Comparison of ENCODE assay signal across 1 cellular context in genomic region chr2:162343824-162344616, GRCh38.
A peak's percentile ranks its signal among the peaks of the same experiment; 100 is the strongest.
TF ChIP-seq lines count a peak whose summit lies in the region.

Gene GCA (plus strand): TSS chr2:162344132. CDS start chr2:162344249, 117 bp downstream.

TF ChIP-seq in HepG2, 621 proteins besides CTCF, POLR2A, EP300 and RAD21 (continued from another document and continues in another):
- 0 out of 2 replicates have a peak, but pooled peaks have one; percentile 82 for TF ChIP-seq ZBTB49 (CRISPR knock-in tag; IDR thresholded peaks at IDR 0.05; ENCODE audit: borderline replicate concordance)
- peak; percentile 95 for TF ChIP-seq CHD2 (IDR thresholded peaks at IDR 0.05; ENCODE audit: low read depth, low read length)
- peak; percentile 98 for TF ChIP-seq SRSF1 (optimal IDR thresholded peaks at IDR 0.05; ENCODE audit: low read depth, low read length)
- TF ChIP-seq ZNF652 (CRISPR knock-in tag; IDR thresholded peaks at IDR 0.05; ENCODE audit: borderline replicate concordance, low read depth) = no peak
- TF ChIP-seq CEBPB (IDR thresholded peaks at IDR 0.05; ENCODE audit: borderline replicate concordance, low read depth, low read length) = no peak
- peak; percentile 87 for TF ChIP-seq KLF15 (CRISPR knock-in tag; IDR thresholded peaks at IDR 0.05; ENCODE audit: borderline replicate concordance)
- peak; percentile 68 for TF ChIP-seq ISL2 (CRISPR knock-in tag; IDR thresholded peaks at IDR 0.05)
- TF ChIP-seq CREM (IDR thresholded peaks at IDR 0.05) = no peak; the same call in 1 of the 2 replicates
- TF ChIP-seq CREM (CRISPR knock-in tag; IDR thresholded peaks at IDR 0.05) = no peak
- peak; percentile 84; the same call in 1 of the 2 replicates for TF ChIP-seq TGIF2 (CRISPR knock-in tag; IDR thresholded peaks at IDR 0.05)
- TF ChIP-seq TBX3 (IDR thresholded peaks at IDR 0.05; ENCODE audit: borderline replicate concordance) = 0 out of 2 replicates have a peak, but pooled peaks have one; percentile 10
- peak; percentile 77; the same call in 1 of the 2 replicates for TF ChIP-seq ZNF543 (CRISPR knock-in tag; IDR thresholded peaks at IDR 0.05)
- peak; percentile 77; the same call in 1 of the 2 replicates for TF ChIP-seq NRL (CRISPR knock-in tag; IDR thresholded peaks at IDR 0.05; ENCODE audit: borderline replicate concordance)
- TF ChIP-seq PHF20 (CRISPR knock-in tag; IDR thresholded peaks at IDR 0.05) = peak; percentile 74
- peak; percentile 66; the same call in 1 of the 2 replicates for TF ChIP-seq ZNF501 (CRISPR knock-in tag; IDR thresholded peaks at IDR 0.05)
- peak; percentile 94; the same call in 1 of the 2 replicates for TF ChIP-seq ZNF879 (CRISPR knock-in tag; IDR thresholded peaks at IDR 0.05)
- TF ChIP-seq NKX3-1 (CRISPR knock-in tag; IDR thresholded peaks at IDR 0.05) = no peak
- 0 out of 2 replicates have a peak, but pooled peaks have one; percentile 38 for TF ChIP-seq MAZ (IDR thresholded peaks at IDR 0.05; ENCODE audit: borderline replicate concordance, low read depth, low read length)
- TF ChIP-seq MAZ (CRISPR knock-in tag; IDR thresholded peaks at IDR 0.05; ENCODE audit: low read depth) = peak; percentile 85
- TF ChIP-seq ETV6 (CRISPR knock-in tag; conservative IDR thresholded peaks at IDR 0.05) = peak; percentile 93
- no peak; the same call in 1 of the 2 replicates for TF ChIP-seq ZNF747 (CRISPR knock-in tag; IDR thresholded peaks at IDR 0.05; ENCODE audit: borderline replicate concordance)
- TF ChIP-seq FLYWCH1 (CRISPR knock-in tag; IDR thresholded peaks at IDR 0.05) = no peak
- TF ChIP-seq ZFP36L1 (CRISPR knock-in tag; IDR thresholded peaks at IDR 0.05) = no peak
- no peak for TF ChIP-seq ATF7 (IDR thresholded peaks at IDR 0.05)
- 0 out of 2 replicates have a peak, but pooled peaks have one; percentile 47 for TF ChIP-seq ATF7 (CRISPR knock-in tag; IDR thresholded peaks at IDR 0.05)
- TF ChIP-seq HIC2 (CRISPR knock-in tag; IDR thresholded peaks at IDR 0.05; ENCODE audit: low read depth) = peak; percentile 82; the same call in 1 of the 2 replicates
- TF ChIP-seq STAG1 (CRISPR knock-in tag; IDR thresholded peaks at IDR 0.05) = 0 out of 2 replicates have a peak, but pooled peaks have one; percentile 17
- no peak for TF ChIP-seq NFRKB (IDR thresholded peaks at IDR 0.05)
- TF ChIP-seq ZNF30 (CRISPR knock-in tag; IDR thresholded peaks at IDR 0.05) = peak; percentile 50; the same call in 1 of the 2 replicates
- TF ChIP-seq ZFX (CRISPR knock-in tag; IDR thresholded peaks at IDR 0.05; ENCODE audit: low read depth) = peak; percentile 85
- peak; percentile 78 for TF ChIP-seq ZNF317 (CRISPR knock-in tag; IDR thresholded peaks at IDR 0.05)
- TF ChIP-seq TOE1 (CRISPR knock-in tag; IDR thresholded peaks at IDR 0.05) = no peak
- TF ChIP-seq, protein P1, sequence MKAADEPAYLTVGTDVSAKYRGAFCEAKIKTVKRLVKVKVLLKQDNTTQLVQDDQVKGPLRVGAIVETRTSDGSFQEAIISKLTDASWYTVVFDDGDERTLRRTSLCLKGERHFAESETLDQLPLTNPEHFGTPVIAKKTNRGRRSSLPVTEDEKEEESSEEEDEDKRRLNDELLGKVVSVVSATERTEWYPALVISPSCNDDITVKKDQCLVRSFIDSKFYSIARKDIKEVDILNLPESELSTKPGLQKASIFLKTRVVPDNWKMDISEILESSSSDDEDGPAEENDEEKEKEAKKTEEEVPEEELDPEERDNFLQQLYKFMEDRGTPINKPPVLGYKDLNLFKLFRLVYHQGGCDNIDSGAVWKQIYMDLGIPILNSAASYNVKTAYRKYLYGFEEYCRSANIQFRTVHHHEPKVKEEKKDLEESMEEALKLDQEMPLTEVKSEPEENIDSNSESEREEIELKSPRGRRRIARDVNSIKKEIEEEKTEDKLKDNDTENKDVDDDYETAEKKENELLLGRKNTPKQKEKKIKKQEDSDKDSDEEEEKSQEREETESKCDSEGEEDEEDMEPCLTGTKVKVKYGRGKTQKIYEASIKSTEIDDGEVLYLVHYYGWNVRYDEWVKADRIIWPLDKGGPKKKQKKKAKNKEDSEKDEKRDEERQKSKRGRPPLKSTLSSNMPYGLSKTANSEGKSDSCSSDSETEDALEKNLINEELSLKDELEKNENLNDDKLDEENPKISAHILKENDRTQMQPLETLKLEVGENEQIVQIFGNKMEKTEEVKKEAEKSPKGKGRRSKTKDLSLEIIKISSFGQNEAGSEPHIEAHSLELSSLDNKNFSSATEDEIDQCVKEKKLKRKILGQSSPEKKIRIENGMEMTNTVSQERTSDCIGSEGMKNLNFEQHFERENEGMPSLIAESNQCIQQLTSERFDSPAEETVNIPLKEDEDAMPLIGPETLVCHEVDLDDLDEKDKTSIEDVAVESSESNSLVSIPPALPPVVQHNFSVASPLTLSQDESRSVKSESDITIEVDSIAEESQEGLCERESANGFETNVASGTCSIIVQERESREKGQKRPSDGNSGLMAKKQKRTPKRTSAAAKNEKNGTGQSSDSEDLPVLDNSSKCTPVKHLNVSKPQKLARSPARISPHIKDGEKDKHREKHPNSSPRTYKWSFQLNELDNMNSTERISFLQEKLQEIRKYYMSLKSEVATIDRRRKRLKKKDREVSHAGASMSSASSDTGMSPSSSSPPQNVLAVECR (CRISPR knock-in tag; IDR thresholded peaks at IDR 0.05; ENCODE audit: borderline replicate concordance) = peak; percentile 92; the same call in 1 of the 2 replicates
- TF ChIP-seq ZNF251 (CRISPR knock-in tag; IDR thresholded peaks at IDR 0.05) = no peak
- peak; percentile 80; the same call in 1 of the 2 replicates for TF ChIP-seq ZNF589 (CRISPR knock-in tag; conservative IDR thresholded peaks at IDR 0.05)
- TF ChIP-seq SCMH1 (CRISPR knock-in tag; IDR thresholded peaks at IDR 0.05; ENCODE audit: borderline replicate concordance) = no peak
- TF ChIP-seq SOX13 (IDR thresholded peaks at IDR 0.05) = no peak
- peak in 1 of 2 experiments; percentile 39; a peak in 1 of 4 replicates for TF ChIP-seq SOX13 (CRISPR knock-in tag; conservative IDR thresholded peaks at IDR 0.05 in 1 of 2, IDR thresholded peaks at IDR 0.05 in 1 of 2)
- peak; percentile 27; the same call in 1 of the 2 replicates for TF ChIP-seq RARA (CRISPR knock-in tag; IDR thresholded peaks at IDR 0.05)
- peak; percentile 79; the same call in 1 of the 2 replicates for TF ChIP-seq ZNF563 (CRISPR knock-in tag; IDR thresholded peaks at IDR 0.05)
- TF ChIP-seq, protein P2, sequence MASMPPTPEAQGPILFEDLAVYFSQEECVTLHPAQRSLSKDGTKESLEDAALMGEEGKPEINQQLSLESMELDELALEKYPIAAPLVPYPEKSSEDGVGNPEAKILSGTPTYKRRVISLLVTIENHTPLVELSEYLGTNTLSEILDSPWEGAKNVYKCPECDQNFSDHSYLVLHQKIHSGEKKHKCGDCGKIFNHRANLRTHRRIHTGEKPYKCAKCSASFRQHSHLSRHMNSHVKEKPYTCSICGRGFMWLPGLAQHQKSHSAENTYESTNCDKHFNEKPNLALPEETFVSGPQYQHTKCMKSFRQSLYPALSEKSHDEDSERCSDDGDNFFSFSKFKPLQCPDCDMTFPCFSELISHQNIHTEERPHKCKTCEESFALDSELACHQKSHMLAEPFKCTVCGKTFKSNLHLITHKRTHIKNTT (CRISPR knock-in tag; IDR thresholded peaks at IDR 0.05) = no peak
- TF ChIP-seq ZNF407 (CRISPR knock-in tag; IDR thresholded peaks at IDR 0.05; ENCODE audit: not compliant biosample characterization) = peak; percentile 87
- TF ChIP-seq, protein P3, sequence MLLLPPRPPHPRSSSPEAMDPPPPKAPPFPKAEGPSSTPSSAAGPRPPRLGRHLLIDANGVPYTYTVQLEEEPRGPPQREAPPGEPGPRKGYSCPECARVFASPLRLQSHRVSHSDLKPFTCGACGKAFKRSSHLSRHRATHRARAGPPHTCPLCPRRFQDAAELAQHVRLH (CRISPR knock-in tag; IDR thresholded peaks at IDR 0.05; ENCODE audit: borderline replicate concordance, low read depth) = peak; percentile 82
- no peak for TF ChIP-seq CENPX (CRISPR knock-in tag; IDR thresholded peaks at IDR 0.05)
- peak; percentile 52 for TF ChIP-seq MED8 (CRISPR knock-in tag; IDR thresholded peaks at IDR 0.05; ENCODE audit: insufficient replicate concordance)
- no peak for TF ChIP-seq TBP (CRISPR knock-in tag; IDR thresholded peaks at IDR 0.05)
- TF ChIP-seq, protein P4, sequence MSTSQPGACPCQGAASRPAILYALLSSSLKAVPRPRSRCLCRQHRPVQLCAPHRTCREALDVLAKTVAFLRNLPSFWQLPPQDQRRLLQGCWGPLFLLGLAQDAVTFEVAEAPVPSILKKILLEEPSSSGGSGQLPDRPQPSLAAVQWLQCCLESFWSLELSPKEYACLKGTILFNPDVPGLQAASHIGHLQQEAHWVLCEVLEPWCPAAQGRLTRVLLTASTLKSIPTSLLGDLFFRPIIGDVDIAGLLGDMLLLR (CRISPR knock-in tag; IDR thresholded peaks at IDR 0.05) = peak; percentile 89
- peak; percentile 73; the same call in 1 of the 2 replicates for TF ChIP-seq SMYD3 (CRISPR knock-in tag; IDR thresholded peaks at IDR 0.05)
- 0 out of 2 replicates have a peak, but pooled peaks have one; percentile 54 for TF ChIP-seq ZNF253 (CRISPR knock-in tag; IDR thresholded peaks at IDR 0.05; ENCODE audit: borderline replicate concordance)
- TF ChIP-seq MED1 (CRISPR knock-in tag; IDR thresholded peaks at IDR 0.05) = peak; percentile 44
- peak; percentile 95 for TF ChIP-seq KLF9 (CRISPR knock-in tag; IDR thresholded peaks at IDR 0.05; ENCODE audit: low read depth)
